Comparison of ENCODE assay signal across 29 cellular contexts in the genomic region with DNA sequence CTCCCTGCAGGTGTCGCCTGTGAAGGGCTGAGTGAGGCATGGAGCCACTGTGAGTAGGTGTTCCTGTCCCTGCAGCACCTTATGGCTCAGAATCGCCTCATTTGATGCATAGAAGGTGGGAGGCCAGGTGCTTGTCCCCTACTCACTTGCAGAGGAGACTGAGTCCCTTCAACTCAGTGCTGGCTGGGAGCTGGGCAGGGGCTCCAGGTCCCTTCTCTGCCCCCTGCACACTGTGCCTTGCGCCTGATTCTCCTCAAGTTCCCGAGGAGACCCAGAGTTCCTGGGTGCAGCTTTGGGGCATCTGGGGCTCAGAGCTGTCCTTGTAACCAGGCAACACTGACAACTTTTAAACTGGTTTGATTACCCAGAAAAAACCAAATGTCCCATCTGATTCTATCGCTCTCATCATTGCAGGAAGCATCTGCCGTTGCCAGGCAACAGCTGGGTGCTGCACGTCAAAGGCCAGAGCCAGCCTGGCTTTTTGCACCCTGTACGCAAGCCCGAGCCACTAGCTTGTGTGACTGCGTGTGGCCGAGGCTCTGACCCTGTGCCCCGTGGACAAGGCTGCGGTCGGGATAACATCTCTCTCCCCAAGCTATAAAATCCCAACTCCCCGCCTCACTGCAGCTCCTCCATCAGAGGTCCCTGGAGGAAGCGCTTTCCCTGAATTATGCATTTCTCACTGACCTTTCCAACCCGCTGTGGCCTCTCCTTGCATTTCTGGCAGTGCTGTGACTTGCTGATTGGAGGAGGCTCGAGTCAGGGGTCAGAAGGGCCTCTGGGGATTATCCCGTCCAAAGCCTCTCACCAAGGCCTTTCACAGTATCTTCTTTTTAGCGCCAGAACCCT.
DNase-seq lines count a peak whose midpoint lies in the region; ATAC-seq, FAIRE-seq and TF ChIP-seq lines count a peak whose summit lies in the region.
"Had no signal": no experiment of that assay in that cellular context is flagged by ENCODE, and none has a peak within 500 bp of the region (broad histone marks: within the 10 kb centered on the region; RNA-seq: fewer than 3 reads in every experiment).

No MANE protein-coding gene starts in this region.

- ATAC-seq in SK-N-SH treated with all-trans-retinoic acid at 6 μM for 48 hours, result no peak; the same call in 2 of the 3 replicates
- ATAC-seq in K562, result no peak
- ATAC-seq in mucosa of descending colon, result peak; percentile 16
- no peak for ATAC-seq in HG03432 (IDR thresholded peaks at IDR 0.05; ENCODE audit: unreplicated experiment)
- ATAC-seq: effector memory CD8-positive, alpha-beta T cell; left lung; naive thymus-derived CD8-positive, alpha-beta T cell; right lobe of liver had no signal

- in situ Hi-C loops in K562 (cut with MboI), result no loop called here

- TF ChIP-seq EP300 in SK-N-SH (IDR thresholded peaks at IDR 0.05; ENCODE audit: borderline replicate concordance in 1 of 2, low read depth in 1 of 2, low read length in 1 of 2) (no peak), K562 (IDR thresholded peaks at IDR 0.05; ENCODE audit: low read length) (no peak)

- WGBS in SK-N-SH (ENCODE audit: low lambda C conversion rate), result 25% methylated on average over 16 of the region's 20 CpGs
- WGBS in K562 (ENCODE audit: insufficient coverage, low coverage, missing lambda C conversion rate), result under 1% methylated on average over 18 of the region's 20 CpGs

- H4K20me1 ChIP-seq in SK-N-SH (ENCODE audit: insufficient read depth) (no peaks in the 10 kb centered on the region), K562 (replicated peaks; ENCODE audit: control insufficient read depth, insufficient read depth, low read length) (no peaks in the 10 kb centered on the region)

- H3K9ac ChIP-seq in SK-N-SH (no peak overlapping the region), K562 (ENCODE audit: insufficient read depth in 1 of 2, low read depth in 2 of 2, low read length in 2 of 2) (no peak overlapping the region)
- H3K9ac ChIP-seq: parathyroid adenoma had no signal

- FAIRE-seq in K562 (lab: Jason Lieb, UNC), result no peak
- FAIRE-seq: colon, G401.6, H54 had no signal

- DNase-seq in SK-N-SH (peak; percentile 85), K562 (ENCODE audit: extremely low read depth in 1 of 4, low spot score in 3 of 4) (no peak), mucosa of descending colon (no peak), type B pancreatic cell (ENCODE audit: extremely low spot score, unreplicated experiment) (no peak), UCSD-AML1 (lab: John Stamatoyannopoulos, UW; ENCODE audit: unreplicated experiment) (no peak), AML-193 (lab: John Stamatoyannopoulos, UW) (no peak)
- DNase-seq: activated CD4-positive, alpha-beta T cell treated with anti-CD3 and anti-CD28 coated beads, Interleukin-2, amount 50 U/mL, for 1 hour; activated naive CD4-positive, alpha-beta T cell treated with anti-CD3 and anti-CD28 coated beads, Interleukin-2, amount 10 ng/mL, durations not matched to agents 7 days and 5 days; amniotic stem cell; effector memory CD8-positive, alpha-beta T cell; foreskin melanocyte; NCI-H1092 treated with DMSO at 0.1 percent for 48 hours; NCI-H2029 treated with DMSO at 0.1 percent for 48 hours; thyroid gland; WERI-Rb-1 had no signal

- no peaks in the 10 kb centered on the region for H3K9me3 Mint-ChIP-seq in type B pancreatic cell
- H3K9me3 Mint-ChIP-seq: stimulated activated naive CD8-positive, alpha-beta T cell treated with anti-CD3 and anti-CD28 coated beads, Interleukin-15, Interleukin-2, amounts not matched to agents 100 ng/mL and 50 ng/mL, for 24 hours; T-helper 2 cell treated with Interferon-gamma antibody and Interleukin-4, amounts not matched to agents 5 μg/mL and 100 μg/mL, for 36 hours had no signal

- TF ChIP-seq CTCF in SK-N-SH (IDR thresholded peaks at IDR 0.05), result no peak
- TF ChIP-seq CTCF in K562 (IDR thresholded peaks at IDR 0.05 in 2 of 3, conservative IDR thresholded peaks at IDR 0.05 in 1 of 3; ENCODE audit: insufficient read depth in 2 of 3, low read depth in 1 of 3, low read length in 3 of 3), result no peak
- TF ChIP-seq CTCF in mucosa of descending colon (IDR thresholded peaks at IDR 0.05), result no peak
- TF ChIP-seq CTCF in type B pancreatic cell (conservative IDR thresholded peaks at IDR 0.05), result no peak

- no peak overlapping the region for H3K4me2 ChIP-seq in SK-N-SH
- H3K4me2 ChIP-seq in K562 (ENCODE audit: insufficient read depth, low read length), result no peak overlapping the region
- H3K4me2 ChIP-seq: hepatocyte had no signal

- H2AFZ ChIP-seq in SK-N-SH (ENCODE audit: low read depth) (no peak overlapping the region), K562 (ENCODE audit: low read depth, low read length) (no peak overlapping the region)
- H2AFZ ChIP-seq: hepatocyte, parathyroid adenoma had no signal

- H3K27me3 ChIP-seq in SK-N-SH (ENCODE audit: insufficient read depth) (no peaks in the 10 kb centered on the region), K562 (ENCODE audit: control insufficient read depth in 2 of 2, insufficient read depth in 2 of 2, low read length in 2 of 2) (peaks cover 0 to 15% of the 10 kb centered on the region in 2 experiments; a peak in 1 of 5 replicates)
- H3K27me3 ChIP-seq: hepatocyte, left lung, Peyer's patch, right lobe of liver, thyroid gland had no signal

- H3K36me3 ChIP-seq in SK-N-SH (replicated peaks in 1 of 2; ENCODE audit: control insufficient read depth in 1 of 2, insufficient read depth in 2 of 2, low read length in 1 of 2) (no peaks in the 10 kb centered on the region), K562 (ENCODE audit: control insufficient read depth, insufficient read depth, low read length) (no peaks in the 10 kb centered on the region), mucosa of descending colon (ENCODE audit: low read depth) (no peaks in the 10 kb centered on the region)
- H3K36me3 ChIP-seq: breast epithelium, left lung, Peyer's patch, right lobe of liver, thyroid gland, WERI-Rb-1 had no signal

- H3K9me3 ChIP-seq in SK-N-SH (no peaks in the 10 kb centered on the region), K562 (replicated peaks; ENCODE audit: control insufficient read depth, insufficient read depth, low read depth, low read length) (no peaks in the 10 kb centered on the region), mucosa of descending colon (no peaks in the 10 kb centered on the region)
- H3K9me3 ChIP-seq: right lobe of liver, thyroid gland had no signal

- H3K27ac ChIP-seq in SK-N-SH (ENCODE audit: low read depth in 2 of 2, low read length in 1 of 2) (no peak overlapping the region), K562 (ENCODE audit: extremely low read depth, low read depth, low read length) (no peak overlapping the region)
- H3K27ac ChIP-seq: breast epithelium, hepatocyte, left lung, parathyroid adenoma, Peyer's patch, right lobe of liver, thyroid gland, WERI-Rb-1 had no signal

- H3K9me2 ChIP-seq in SK-N-SH, result no peaks in the 10 kb centered on the region

- peaks cover 7% of the 10 kb centered on the region for H3K4me1 Mint-ChIP-seq in type B pancreatic cell (ENCODE audit: unreplicated experiment)
- H3K4me1 Mint-ChIP-seq: activated naive CD4-positive, alpha-beta T cell treated with anti-CD3 and anti-CD28 coated beads, Interleukin-2, amount 10 ng/mL, durations not matched to agents 7 days and 5 days had no signal

- H3K4me3 Mint-ChIP-seq in type B pancreatic cell, result no peak overlapping the region
- H3K4me3 Mint-ChIP-seq: activated naive CD4-positive, alpha-beta T cell treated with anti-CD3 and anti-CD28 coated beads, Interleukin-2, amount 10 ng/mL, durations not matched to agents 7 days and 5 days; effector memory CD8-positive, alpha-beta T cell; naive thymus-derived CD8-positive, alpha-beta T cell; stimulated activated naive CD8-positive, alpha-beta T cell treated with anti-CD3 and anti-CD28 coated beads, Interleukin-15, Interleukin-2, amounts not matched to agents 100 ng/mL and 50 ng/mL, for 24 hours; T-helper 2 cell treated with Interferon-gamma antibody and Interleukin-4, amounts not matched to agents 5 μg/mL and 100 μg/mL, for 36 hours had no signal

- TF ChIP-seq RAD21 in SK-N-SH (IDR thresholded peaks at IDR 0.05; ENCODE audit: low read length) (no peak), K562 (CRISPR knock-in tag; conservative IDR thresholded peaks at IDR 0.05 in 1 of 2, IDR thresholded peaks at IDR 0.05 in 1 of 2) (no peak)

- POLR2A ChIA-PET in SK-N-SH (lab: Yijun Ruan, JAX), result no interaction called here
- POLR2A ChIA-PET in K562 (lab: Yijun Ruan, JAX), result interaction anchor here (0.8 kb wide), 1 partner anchor 8 kb away, joined by 3 read pairs; no protein-coding TSS in a partner anchor

- H3K27ac Mint-ChIP-seq in type B pancreatic cell, result peak overlapping the region; percentile 62
- H3K27ac Mint-ChIP-seq: activated naive CD4-positive, alpha-beta T cell treated with anti-CD3 and anti-CD28 coated beads, Interleukin-2, amount 10 ng/mL, durations not matched to agents 7 days and 5 days; effector memory CD8-positive, alpha-beta T cell; stimulated activated naive CD8-positive, alpha-beta T cell treated with anti-CD3 and anti-CD28 coated beads, Interleukin-15, Interleukin-2, amounts not matched to agents 100 ng/mL and 50 ng/mL, for 24 hours; T-helper 2 cell treated with Interferon-gamma antibody and Interleukin-4, amounts not matched to agents 5 μg/mL and 100 μg/mL, for 36 hours had no signal

- peaks cover 0 to 20% of the 10 kb centered on the region in 2 experiments; a peak in 1 of 4 replicates for H3K4me1 ChIP-seq in SK-N-SH (ENCODE audit: control insufficient read depth in 1 of 2, insufficient read depth in 2 of 2, low read depth in 1 of 2, low read length in 1 of 2)
- no peaks in the 10 kb centered on the region for H3K4me1 ChIP-seq in K562 (replicated peaks in 1 of 2; ENCODE audit: control insufficient read depth in 2 of 2, insufficient read depth in 2 of 2, low read length in 2 of 2)
- H3K4me1 ChIP-seq in mucosa of descending colon (ENCODE audit: low read depth), result no peaks in the 10 kb centered on the region
- H3K4me1 ChIP-seq: breast epithelium, left lung, parathyroid adenoma, Peyer's patch, right lobe of liver had no signal

- no peaks in the 10 kb centered on the region for H3F3A ChIP-seq in SK-N-SH (replicated peaks; ENCODE audit: insufficient read depth)

- H3K79me2 ChIP-seq in SK-N-SH (ENCODE audit: insufficient read depth), result no peaks in the 10 kb centered on the region
- H3K79me2 ChIP-seq in K562 (ENCODE audit: control insufficient read depth, insufficient read depth, low read length), result no peaks in the 10 kb centered on the region
- H3K79me2 ChIP-seq: hepatocyte, parathyroid adenoma had no signal

- CTCF ChIA-PET in SK-N-SH (lab: Yijun Ruan, JAX), result interaction anchor here (0.6 to 0.9 kb wide), 2 partner anchors 30 to 608 kb away, joined by 3 read pairs; no protein-coding TSS in a partner anchor
- CTCF ChIA-PET in K562 (lab: Yijun Ruan, JAX; ENCODE audit: low intra/inter-chr PET ratio), result no interaction called here

- no peak for TF ChIP-seq POLR2A in K562 (conservative IDR thresholded peaks at IDR 0.05)

- H3K4me3 ChIP-seq in SK-N-SH (ENCODE audit: low read depth in 2 of 2, low read length in 1 of 2) (no peak overlapping the region), K562 (no peak overlapping the region), mucosa of descending colon (no peak overlapping the region)
- H3K4me3 ChIP-seq: breast epithelium, hepatocyte, left lung, Peyer's patch, right lobe of liver, thyroid gland had no signal

- intact Hi-C loops in K562 (cut with micrococcal nuclease), result no loop called here
- intact Hi-C loops in mucosa of descending colon (cut with DNase I, micrococcal nuclease), result no loop called here

- no peaks in the 10 kb centered on the region for H3K36me3 Mint-ChIP-seq in type B pancreatic cell
- H3K36me3 Mint-ChIP-seq: activated naive CD4-positive, alpha-beta T cell treated with anti-CD3 and anti-CD28 coated beads, Interleukin-2, amount 10 ng/mL, durations not matched to agents 7 days and 5 days had no signal

- no TSS peak for BruUV-seq in K562 (replicated peaks; lab: Mats Ljungman, UMichigan)

- H3K27me3 Mint-ChIP-seq in type B pancreatic cell, result peaks cover 8% of the 10 kb centered on the region

- no peaks in the 10 kb centered on the region for H3K9me1 ChIP-seq in K562 (ENCODE audit: control insufficient read depth, insufficient read depth, low read length)

Comparison
In these comparisons a context has a peak if more than half of its experiments do, and no peak if none do; other contexts are left out.
1. Of the 27 proteins assayed by ChIP-seq in both K562 and SK-N-SH: peak only in K562: none; only in SK-N-SH: GATA2; in both: none; in neither: 26.